In genomic region chr2:160389875-160390274, GRCh38 we compare ENCODE assay signal across 12 cellular contexts.
DNase-seq lines count a peak whose midpoint lies in the region; ATAC-seq and TF ChIP-seq lines count a peak whose summit lies in the region.
"Had no signal": no experiment of that assay in that cellular context is flagged by ENCODE, and none has a peak within 500 bp of the region (broad histone marks: within the 10 kb centered on the region; RNA-seq: fewer than 3 reads in every experiment).

No MANE protein-coding gene starts in this region.

- H3K4me3 Mint-ChIP-seq in HFFc6: peak overlapping the region; percentile 63
- peak overlapping the region; percentile 72 for H3K4me3 Mint-ChIP-seq in natural killer cell
- H3K4me3 Mint-ChIP-seq in H9: no peak overlapping the region

- no peaks in the 10 kb centered on the region for H3K9me3 ChIP-seq in H9 (ENCODE audit: control insufficient read depth, low read depth, low read length)
- H3K9me3 ChIP-seq: colonic mucosa had no signal

- H2BK15ac ChIP-seq in H9 (ENCODE audit: low read depth, low read length): no peak overlapping the region

- H3K36me3 Mint-ChIP-seq in HFFc6 (ENCODE audit: low read depth): peaks cover 2% of the 10 kb centered on the region
- no peaks in the 10 kb centered on the region for H3K36me3 Mint-ChIP-seq in natural killer cell
- peaks cover 0 to 4% (median 0%) of the 10 kb centered on the region in 3 experiments; a peak in 2 of 7 replicates for H3K36me3 Mint-ChIP-seq in H9 (ENCODE audit: insufficient read depth in 1 of 3, low read depth in 3 of 3)

- H2BK12ac ChIP-seq in H9 (ENCODE audit: insufficient read length, low read depth, low read length): no peak overlapping the region

- no peak overlapping the region for H3K56ac ChIP-seq in H9 (ENCODE audit: insufficient read length, low read depth, low read length)

- H3K79me1 ChIP-seq in H9 (ENCODE audit: insufficient read depth, low read depth, low read length, poor library complexity, severe bottlenecking): peaks cover 11% of the 10 kb centered on the region

- no peak overlapping the region for H3K4me3 ChIP-seq in AG04449 (ENCODE audit: low read depth, low read length)
- no peak overlapping the region for H3K4me3 ChIP-seq in cardiac fibroblast (replicated peaks in 1 of 2; ENCODE audit: low read depth in 2 of 2, low read length in 2 of 2)
- H3K4me3 ChIP-seq: colonic mucosa, hepatocyte had no signal

- no peak overlapping the region for H4K5ac ChIP-seq in H9 (ENCODE audit: insufficient read length, low read depth, low read length)

- H3K14ac ChIP-seq in H9 (ENCODE audit: insufficient read depth, low read length): no peak overlapping the region

- H3K27me3 Mint-ChIP-seq in HFFc6 (ENCODE audit: insufficient read depth) (peaks cover 4% of the 10 kb centered on the region; the same call in 1 of the 2 replicates), natural killer cell (ENCODE audit: low read depth in 2 of 2) (no peaks in the 10 kb centered on the region), H9 (ENCODE audit: low read depth) (no peaks in the 10 kb centered on the region)

- no peak overlapping the region for H2AK5ac ChIP-seq in H9 (ENCODE audit: insufficient read length, low read length)

- intact Hi-C loops in natural killer cell (cut with micrococcal nuclease): loop anchor here (2.0 kb wide), 1 partner anchor 17 kb away; no protein-coding TSS in a partner anchor

- H3K23ac ChIP-seq in H9 (ENCODE audit: insufficient read length, low read depth, low read length): no peak overlapping the region

- no peak overlapping the region for H3K9ac ChIP-seq in H9 (ENCODE audit: extremely low read depth, insufficient read length, low read length)

- peaks cover 4% of the 10 kb centered on the region; the same call in 1 of the 2 replicates for H3K4me1 ChIP-seq in H9 (ENCODE audit: insufficient read depth, low read length)
- H3K4me1 ChIP-seq: colonic mucosa had no signal

- peak overlapping the region; percentile 98 for H3K27ac Mint-ChIP-seq in HFFc6
- no peak overlapping the region for H3K27ac Mint-ChIP-seq in natural killer cell
- peak overlapping the region in 1 of 3 experiments; percentile 37; a peak in 3 of 7 replicates for H3K27ac Mint-ChIP-seq in H9

- H3K23me2 ChIP-seq in H9 (ENCODE audit: insufficient read length, low read depth, low read length, poor library complexity, severe bottlenecking): no peaks in the 10 kb centered on the region

- no peak overlapping the region for H4K91ac ChIP-seq in H9 (ENCODE audit: insufficient read length, low read depth, low read length)

- CTCF ChIA-PET in AG04449 (lab: Yijun Ruan, JAX): interaction anchor here (2.2 kb wide), 1 partner anchor 14 kb away, joined by 6 read pairs; no protein-coding TSS in a partner anchor

- no peak overlapping the region for H3K4me2 ChIP-seq in H9 (ENCODE audit: insufficient read depth, insufficient read length, low read length)
- H3K4me2 ChIP-seq: hepatocyte had no signal

- POLR2A ChIA-PET in AG04449 (lab: Yijun Ruan, JAX): no interaction called here

- no peak overlapping the region for H2BK120ac ChIP-seq in H9 (ENCODE audit: low read depth, low read length, poor library complexity, severe bottlenecking)

- H2BK20ac ChIP-seq in H9 (ENCODE audit: low read depth, low read length, poor library complexity, severe bottlenecking): no peak overlapping the region

- H4K20me1 ChIP-seq in H9 (ENCODE audit: control insufficient read depth, insufficient read depth, insufficient read length): no peaks in the 10 kb centered on the region

- H3K4me1 Mint-ChIP-seq in HFFc6 (ENCODE audit: low read depth) (peaks cover 94% of the 10 kb centered on the region), natural killer cell (peaks cover 90 to 94% of the 10 kb centered on the region in 2 donors), H9 (peaks cover 60 to 61% of the 10 kb centered on the region in 2 experiments)

- H3K4ac ChIP-seq in H9 (ENCODE audit: low read depth, low read length): no peak overlapping the region

- H2AFZ ChIP-seq in H9 (ENCODE audit: low read length): no peak overlapping the region
- H2AFZ ChIP-seq: hepatocyte had no signal

- H3K18ac ChIP-seq in H9 (ENCODE audit: insufficient read length, low read depth, low read length): no peak overlapping the region

- H3K79me2 ChIP-seq in H9 (ENCODE audit: insufficient read depth, low read length): peaks cover 11% of the 10 kb centered on the region; the same call in 1 of the 2 replicates

- H4K8ac ChIP-seq in H9 (replicated peaks; ENCODE audit: insufficient read length, low read depth, low read length): no peak overlapping the region

- H2BK5ac ChIP-seq in H9 (ENCODE audit: insufficient read length, low read length): no peak overlapping the region

- no peak overlapping the region for H3T11ph ChIP-seq in H9 (ENCODE audit: low read length)

- no peak for ATAC-seq in natural killer cell
- no peak for ATAC-seq in GM19023 (IDR thresholded peaks at IDR 0.05; ENCODE audit: unreplicated experiment)

- no peaks in the 10 kb centered on the region for H3K27me3 ChIP-seq in H9 (ENCODE audit: insufficient read depth, low read length)
- H3K27me3 ChIP-seq: colonic mucosa, hepatocyte had no signal

- TF ChIP-seq CTCF in AG04449 (IDR thresholded peaks at IDR 0.05; ENCODE audit: insufficient read depth, low read length, missing control alignments) (no peak), HFFc6 (IDR thresholded peaks at IDR 0.05) (no peak), cardiac fibroblast (IDR thresholded peaks at IDR 0.05; ENCODE audit: low read depth, low read length) (no peak), natural killer cell (IDR thresholded peaks at IDR 0.05) (no peak), H9 (conservative IDR thresholded peaks at IDR 0.05) (no peak)

- no peaks in the 10 kb centered on the region for H3K9me3 Mint-ChIP-seq in HFFc6
- no peaks in the 10 kb centered on the region for H3K9me3 Mint-ChIP-seq in natural killer cell
- H3K9me3 Mint-ChIP-seq in H9: no peaks in the 10 kb centered on the region

- H3K27ac ChIP-seq in H9 (ENCODE audit: insufficient read length, low read depth, low read length): no peak overlapping the region
- H3K27ac ChIP-seq: colonic mucosa, hepatocyte had no signal

- DNase-seq in AG04449 (ENCODE audit: low read depth, low spot score) (peak; percentile 50), HFFc6 (no peak), cardiac fibroblast (ENCODE audit: low read depth in 2 of 2) (peak; percentile 77 to 86), natural killer cell (no peak), mesenteric fat pad (ENCODE audit: low spot score) (no peak), H9 (no peak)
- DNase-seq in activated CD8-positive, alpha-beta memory T cell treated with anti-CD3 and anti-CD28 coated beads, Interleukin-2, amount 50 U/mL, for 4 hours: no peak
- DNase-seq: colonic mucosa, NCI-H187, OCI-M1 had no signal

Comparison
In these comparisons a context has a peak if more than half of its experiments do, and no peak if none do; other contexts are left out.
1. DNase-seq: peak in AG04449 (single experiment) and cardiac fibroblast (2 of 2); none in HFFc6 (single experiment), natural killer cell (single experiment), activated CD8-positive, alpha-beta memory T cell treated with anti-CD3 and anti-CD28 coated beads, Interleukin-2, amount 50 U/mL, for 4 hours (single experiment), mesenteric fat pad (single experiment) and H9 (single experiment).
2. H3K4me3 Mint-ChIP-seq: peak in HFFc6 (single experiment) and natural killer cell (single experiment); none in H9 (0 of 2).